Comparison of ENCODE assay signal across 28 cellular contexts in genomic region chr13:36862002-36862706, GRCh38. TPM values are rescaled to one million over a fixed set of nuclear protein-coding genes. Genes with fewer than 3 reads are reported as not detected.
DNase-seq lines count a peak whose midpoint lies in the region; ATAC-seq, FAIRE-seq and TF ChIP-seq lines count a peak whose summit lies in the region.
"Had no signal": no experiment of that assay in that cellular context is flagged by ENCODE, and none has a peak within 500 bp of the region (broad histone marks: within the 10 kb centered on the region; RNA-seq: fewer than 3 reads in every experiment).

No MANE protein-coding gene starts in this region.

- H2BK12ac ChIP-seq in H1 (ENCODE audit: low read depth, low read length): no peak overlapping the region

- peaks cover 11% of the 10 kb centered on the region for H3K4me1 Mint-ChIP-seq in activated naive CD8-positive, alpha-beta T cell treated with anti-CD3 and anti-CD28 coated beads, Interleukin-2, amount 10 ng/mL, durations not matched to agents 7 days and 5 days
- H3K4me1 Mint-ChIP-seq in activated naive CD8-positive, alpha-beta T cell treated with anti-CD3 and anti-CD28 coated beads, Interleukin-2, amount 50 U/mL, for 24 hours: peaks cover 4% of the 10 kb centered on the region
- H3K4me1 Mint-ChIP-seq: endodermal cell, mesothelial cell of epicardium had no signal

- H3K4me3 ChIP-seq in H1 (ENCODE audit: extremely low read depth in 1 of 4, insufficient read depth in 2 of 4, low read depth in 3 of 4, low read length in 4 of 4) (no peak overlapping the region), parathyroid adenoma (ENCODE audit: low read depth, low read length) (no peak overlapping the region)
- H3K4me3 ChIP-seq: BLaER1, GM12878, Peyer's patch, smooth muscle cell, stomach had no signal

- H2AFZ ChIP-seq in H1 (ENCODE audit: low read length) (no peak overlapping the region), parathyroid adenoma (no peak overlapping the region)

- H3K4ac ChIP-seq in H1 (replicated peaks; ENCODE audit: insufficient read length, low read depth, low read length): no peak overlapping the region

- no peaks in the 10 kb centered on the region for H4K20me1 ChIP-seq in H1 (replicated peaks in 1 of 2; ENCODE audit: control insufficient read depth in 1 of 2, insufficient read depth in 2 of 2, low read length in 2 of 2)
- H4K20me1 ChIP-seq: BLaER1 had no signal

- H2BK15ac ChIP-seq in H1 (ENCODE audit: low read length): no peak overlapping the region

- H3K27me3 ChIP-seq in H1 (replicated peaks in 1 of 4; ENCODE audit: control insufficient read depth in 3 of 4, extremely low read depth in 1 of 4, insufficient read depth in 3 of 4, low read length in 3 of 4) (no peaks in the 10 kb centered on the region), parathyroid adenoma (ENCODE audit: control insufficient read depth, insufficient read depth, low read length) (no peaks in the 10 kb centered on the region)
- H3K27me3 ChIP-seq: BLaER1, Peyer's patch, stomach had no signal

- H3K56ac ChIP-seq in H1 (replicated peaks; ENCODE audit: insufficient read length, low read depth, low read length): no peak overlapping the region

- CTCF ChIA-PET in H1 (lab: Charles Lee; ENCODE audit: partially characterized antibody): interaction anchor here (0.6 to 4.8 kb wide), 4 partner anchors 8 to 559 kb away, joined by 3 to 65 read pairs (median 12); no protein-coding TSS in a partner anchor

- H3K4me2 ChIP-seq in H1 (ENCODE audit: insufficient read depth in 1 of 2, low read depth in 2 of 2, low read length in 2 of 2): no peak overlapping the region
- no peak overlapping the region for H3K4me2 ChIP-seq in parathyroid adenoma (ENCODE audit: low read length)
- H3K4me2 ChIP-seq: BLaER1, smooth muscle cell had no signal

- H4K8ac ChIP-seq in H1 (ENCODE audit: extremely low read depth, insufficient read depth, low read length): no peak overlapping the region

- no peak for TF ChIP-seq EP300 in H1 (IDR thresholded peaks at IDR 0.05; ENCODE audit: borderline replicate concordance in 1 of 2, low read depth in 2 of 2, low read length in 2 of 2)

- no peak overlapping the region for H3K14ac ChIP-seq in H1 (ENCODE audit: insufficient read length)

- TF ChIP-seq CTCF in H1 (IDR thresholded peaks at IDR 0.05; ENCODE audit: control extremely low read depth in 1 of 3, insufficient read depth in 1 of 3, low read depth in 1 of 3, low read length in 3 of 3): no peak
- no peak for TF ChIP-seq CTCF in parathyroid adenoma (IDR thresholded peaks at IDR 0.05)

- H3K79me2 ChIP-seq in H1 (ENCODE audit: control insufficient read depth in 1 of 2, insufficient read depth in 2 of 2, low read length in 2 of 2) (no peaks in the 10 kb centered on the region), parathyroid adenoma (no peaks in the 10 kb centered on the region)

- H3K4me3 Mint-ChIP-seq in activated naive CD8-positive, alpha-beta T cell treated with anti-CD3 and anti-CD28 coated beads, Interleukin-2, amount 10 ng/mL, durations not matched to agents 7 days and 5 days: peak overlapping the region; percentile 11
- H3K4me3 Mint-ChIP-seq in activated naive CD8-positive, alpha-beta T cell treated with anti-CD3 and anti-CD28 coated beads, Interleukin-2, amount 50 U/mL, for 24 hours: no peak overlapping the region
- H3K4me3 Mint-ChIP-seq: endodermal cell; mesothelial cell of epicardium; natural killer cell treated with Interleukin-12 subunit alpha and Interleukin-12 subunit beta and Interleukin-15 and Interleukin-18, amount 100 ng/mL, for 72 hours had no signal

- DNase-seq in activated naive CD8-positive, alpha-beta T cell treated with anti-CD3 and anti-CD28 coated beads, Interleukin-2, amount 10 ng/mL, durations not matched to agents 7 days and 5 days: no peak
- DNase-seq in activated naive CD8-positive, alpha-beta T cell treated with anti-CD3 and anti-CD28 coated beads, Interleukin-2, amount 50 U/mL, for 24 hours: no peak
- DNase-seq in MV-4-11 (lab: John Stamatoyannopoulos, UW) (peak; percentile 53), H1 (ENCODE audit: low read depth in 1 of 2, low spot score in 2 of 2) (no peak), T1000 (lab: John Stamatoyannopoulos, UW) (no peak)
- no peak for DNase-seq in NK-92 treated with Interleukin-12 subunit alpha and Interleukin-12 subunit beta, amount 100 ng/mL, for 24 hours (lab: John Stamatoyannopoulos, UW)
- DNase-seq: activated CD4-positive, alpha-beta T cell treated with anti-CD3 and anti-CD28 coated beads for 4 hours; activated effector memory CD4-positive, alpha-beta T cell treated with Interleukin-2 at 50 U/mL for 16 hours; amygdala; endodermal cell; GF-D8; HCEC 1CT; kidney; NCI-H1694; NCI-H82; Peyer's patch; stimulated activated CD4-positive, alpha-beta T cell treated with anti-CD3 and anti-CD28 coated beads, Interleukin-4, amount 100 ng/mL, for 24 hours; stomach had no signal

- H3K18ac ChIP-seq in H1 (ENCODE audit: extremely low read depth, low read length): no peak overlapping the region

- no peak overlapping the region for H4K91ac ChIP-seq in H1 (replicated peaks; ENCODE audit: insufficient read length, low read length)

- no peaks in the 10 kb centered on the region for H3K23me2 ChIP-seq in H1 (ENCODE audit: low read depth, low read length)

- no peaks in the 10 kb centered on the region for H3K9me3 ChIP-seq in H1 (ENCODE audit: insufficient read depth in 2 of 2, low read depth in 1 of 2, low read length in 1 of 2)
- no peaks in the 10 kb centered on the region for H3K9me3 ChIP-seq in parathyroid adenoma (ENCODE audit: control insufficient read depth, low read length)
- H3K9me3 ChIP-seq: BLaER1, Peyer's patch, stomach had no signal

- H2BK20ac ChIP-seq in H1 (ENCODE audit: low read length): no peak overlapping the region

- 86% methylated on average over 6 of the region's 6 CpGs; no CpG with 5 or more reads in 1 of the 2 experiments for WGBS in H1 (ENCODE audit: extremely low coverage in 1 of 2, insufficient coverage in 1 of 2, insufficient read length in 1 of 2, insufficient replicate concordance in 2 of 2, low coverage in 1 of 2, low lambda C conversion rate in 2 of 2, missing lambda C conversion rate in 1 of 2), 2 experiments

- H3K36me3 Mint-ChIP-seq in activated naive CD8-positive, alpha-beta T cell treated with anti-CD3 and anti-CD28 coated beads, Interleukin-2, amount 10 ng/mL, durations not matched to agents 7 days and 5 days: no peaks in the 10 kb centered on the region
- no peaks in the 10 kb centered on the region for H3K36me3 Mint-ChIP-seq in activated naive CD8-positive, alpha-beta T cell treated with anti-CD3 and anti-CD28 coated beads, Interleukin-2, amount 50 U/mL, for 24 hours (ENCODE audit: low read depth)
- H3K36me3 Mint-ChIP-seq: natural killer cell treated with Interleukin-12 subunit alpha and Interleukin-12 subunit beta and Interleukin-15 and Interleukin-18, amount 100 ng/mL, for 72 hours had no signal

- TF ChIP-seq POLR2A in H1 (IDR thresholded peaks at IDR 0.05; ENCODE audit: control extremely low read depth in 1 of 2, low read depth in 2 of 2, low read length in 2 of 2): no peak

- no peak for TF ChIP-seq RAD21 in H1 (IDR thresholded peaks at IDR 0.05 in 1 of 2, conservative IDR thresholded peaks at IDR 0.05 in 1 of 2; ENCODE audit: low read depth in 2 of 2, low read length in 2 of 2)

- no peak overlapping the region for H3K9ac ChIP-seq in H1 (replicated peaks in 1 of 4; ENCODE audit: extremely low read depth in 1 of 4, low read depth in 3 of 4, low read length in 3 of 4)
- H3K9ac ChIP-seq in parathyroid adenoma: no peak overlapping the region
- H3K9ac ChIP-seq: BLaER1 had no signal

- no peaks in the 10 kb centered on the region for H3K9me3 Mint-ChIP-seq in activated naive CD8-positive, alpha-beta T cell treated with anti-CD3 and anti-CD28 coated beads, Interleukin-2, amount 10 ng/mL, durations not matched to agents 7 days and 5 days
- H3K9me3 Mint-ChIP-seq in activated naive CD8-positive, alpha-beta T cell treated with anti-CD3 and anti-CD28 coated beads, Interleukin-2, amount 50 U/mL, for 24 hours: no peaks in the 10 kb centered on the region
- H3K9me3 Mint-ChIP-seq: endodermal cell; mesothelial cell of epicardium; natural killer cell treated with Interleukin-12 subunit alpha and Interleukin-12 subunit beta and Interleukin-15 and Interleukin-18, amount 100 ng/mL, for 72 hours had no signal

- H4K5ac ChIP-seq in H1 (ENCODE audit: insufficient read length, low read depth, low read length): no peak overlapping the region

- H3K27ac ChIP-seq in H1 (ENCODE audit: low read depth, low read length) (no peak overlapping the region), parathyroid adenoma (peak overlapping the region; percentile 19)
- H3K27ac ChIP-seq: BLaER1, Peyer's patch, stomach had no signal

- no peak overlapping the region for H2AK5ac ChIP-seq in H1 (ENCODE audit: low read depth, low read length)

- peaks cover 0 to 4% (median 1%) of the 10 kb centered on the region in 4 experiments; a peak in 2 of 7 replicates for H3K4me1 ChIP-seq in H1 (replicated peaks in 1 of 4; ENCODE audit: control insufficient read depth in 3 of 4, insufficient read depth in 4 of 4, low read length in 3 of 4)
- H3K4me1 ChIP-seq in parathyroid adenoma: no peaks in the 10 kb centered on the region
- H3K4me1 ChIP-seq: BLaER1, Peyer's patch, stomach had no signal

- H3K27me3 Mint-ChIP-seq in activated naive CD8-positive, alpha-beta T cell treated with anti-CD3 and anti-CD28 coated beads, Interleukin-2, amount 10 ng/mL, durations not matched to agents 7 days and 5 days: peaks cover 38% of the 10 kb centered on the region
- peaks cover 28% of the 10 kb centered on the region for H3K27me3 Mint-ChIP-seq in activated naive CD8-positive, alpha-beta T cell treated with anti-CD3 and anti-CD28 coated beads, Interleukin-2, amount 50 U/mL, for 24 hours
- H3K27me3 Mint-ChIP-seq: progenitor cell of endocrine pancreas had no signal

- H2BK5ac ChIP-seq in H1 (ENCODE audit: low read depth, low read length): no peak overlapping the region

- H3K79me1 ChIP-seq in H1 (ENCODE audit: low read depth, low read length): no peaks in the 10 kb centered on the region

- POLR2A ChIA-PET in activated naive CD8-positive, alpha-beta T cell treated with anti-CD3 and anti-CD28 coated beads, Interleukin-2, amount 10 ng/mL, durations not matched to agents 7 days and 5 days (lab: Charles Lee): no interaction called here
- POLR2A ChIA-PET in H1 (lab: Charles Lee; ENCODE audit: partially characterized antibody): no interaction called here

- H2BK120ac ChIP-seq in H1 (replicated peaks; ENCODE audit: low read depth, low read length): no peak overlapping the region

- no peak overlapping the region for H3K23ac ChIP-seq in H1 (ENCODE audit: insufficient read length)

- FAIRE-seq in H1 (lab: Jason Lieb, UNC): no peak
- FAIRE-seq: A204.1, GM12878, kidney, urothelium cell line had no signal

- H3K27ac Mint-ChIP-seq in activated naive CD8-positive, alpha-beta T cell treated with anti-CD3 and anti-CD28 coated beads, Interleukin-2, amount 10 ng/mL, durations not matched to agents 7 days and 5 days: no peak overlapping the region
- no peak overlapping the region for H3K27ac Mint-ChIP-seq in activated naive CD8-positive, alpha-beta T cell treated with anti-CD3 and anti-CD28 coated beads, Interleukin-2, amount 50 U/mL, for 24 hours
- H3K27ac Mint-ChIP-seq: endodermal cell; mesothelial cell of epicardium; natural killer cell treated with Interleukin-12 subunit alpha and Interleukin-12 subunit beta and Interleukin-15 and Interleukin-18, amount 100 ng/mL, for 72 hours; progenitor cell of endocrine pancreas had no signal

- H3K36me3 ChIP-seq in H1 (ENCODE audit: control insufficient read depth in 2 of 4, insufficient read depth in 4 of 4, low read length in 3 of 4) (no peaks in the 10 kb centered on the region), parathyroid adenoma (ENCODE audit: control insufficient read depth, insufficient read depth, low read length) (no peaks in the 10 kb centered on the region)
- H3K36me3 ChIP-seq: BLaER1, Peyer's patch had no signal

- ATAC-seq in activated naive CD8-positive, alpha-beta T cell treated with anti-CD3 and anti-CD28 coated beads, Interleukin-2, amount 10 ng/mL, durations not matched to agents 7 days and 5 days (ENCODE audit: low read depth): peak; percentile 42
- ATAC-seq in activated naive CD8-positive, alpha-beta T cell treated with anti-CD3 and anti-CD28 coated beads, Interleukin-2, amount 50 U/mL, for 24 hours: no peak
- no peak for ATAC-seq in GM21390 (IDR thresholded peaks at IDR 0.05; ENCODE audit: unreplicated experiment)
- ATAC-seq: GM12878; natural killer cell treated with Interleukin-12 subunit alpha and Interleukin-12 subunit beta and Interleukin-15 and Interleukin-18, amount 100 ng/mL, for 72 hours had no signal

RNA-seq across cellular contexts. Expression of gene RFXAP, which starts 43.1 kb away (rescaled TPM):
- total RNA-seq in activated naive CD8-positive, alpha-beta T cell treated with anti-CD3 and anti-CD28 coated beads, Interleukin-2, amount 10 ng/mL, durations not matched to agents 7 days and 5 days: 10 to 100 TPM; 16.5 to 17.6 TPM
- 11.5 and 13.5 TPM in 2 replicates for total RNA-seq in H1 (2021; fragmentation: NEBNext Ultra II Directional; extraction: Animal tissue kit (Norgen Biotek cat#: 25700))
- 3.6 and 5.2 TPM in 2 replicates for polyA plus RNA-seq in H1 (2011; rRNA removed)
- 7.4 TPM for polyA plus RNA-seq in H1 (2011; cell fraction: cytosol; rRNA removed)
- polyA plus RNA-seq in H1 (2011; cell fraction: nucleus; rRNA removed): 4.0 TPM
- 6.7 to 8.3 TPM (median 7.2 TPM) in 4 replicates for polyA plus RNA-seq in H1 (2012, experiment 1 of 2)
- 2.4 TPM for polyA plus RNA-seq in H1 (2012, experiment 2 of 2)
- polyA plus RNA-seq in H1 (2013, experiment 1 of 2): 6.7 TPM
- polyA plus RNA-seq in H1 (2013, experiment 2 of 2): 5.8 TPM
- polyA minus RNA-seq in H1 (2011; rRNA and poly(A)+ RNA removed): 1.8 and 2.2 TPM in 2 replicates
- polyA minus RNA-seq in H1 (2011; cell fraction: cytosol; rRNA and poly(A)+ RNA removed): 2.5 TPM
- 4.8 TPM for polyA minus RNA-seq in H1 (2011; cell fraction: nucleus; rRNA and poly(A)+ RNA removed)

RNA-seq across cellular contexts. Expression of gene SMAD9, which starts 57.9 kb away (rescaled TPM):
- total RNA-seq in activated naive CD8-positive, alpha-beta T cell treated with anti-CD3 and anti-CD28 coated beads, Interleukin-2, amount 10 ng/mL, durations not matched to agents 7 days and 5 days: not detected
- 1.0 and 1.4 TPM in 2 replicates for total RNA-seq in H1 (2021; fragmentation: NEBNext Ultra II Directional; extraction: Animal tissue kit (Norgen Biotek cat#: 25700))
- 0.39 and 0.45 TPM in 2 replicates for polyA plus RNA-seq in H1 (2011; rRNA removed)
- 0.27 TPM for polyA plus RNA-seq in H1 (2011; cell fraction: cytosol; rRNA removed)
- polyA plus RNA-seq in H1 (2011; cell fraction: nucleus; rRNA removed): 1.4 TPM
- polyA plus RNA-seq in H1 (2012, experiment 1 of 2): 0.45 to 0.81 TPM (median 0.50 TPM) in 4 replicates
- polyA plus RNA-seq in H1 (2012, experiment 2 of 2): 0.07 TPM
- 0.41 TPM for polyA plus RNA-seq in H1 (2013, experiment 1 of 2)
- polyA plus RNA-seq in H1 (2013, experiment 2 of 2): 0.52 TPM
- polyA minus RNA-seq in H1 (2011; rRNA and poly(A)+ RNA removed): 0.76 and 0.88 TPM in 2 replicates
- polyA minus RNA-seq in H1 (2011; cell fraction: cytosol; rRNA and poly(A)+ RNA removed): 0.44 TPM
- polyA minus RNA-seq in H1 (2011; cell fraction: nucleus; rRNA and poly(A)+ RNA removed): 0.90 TPM
- total RNA-seq: GM12878; natural killer cell treated with Interleukin-12 subunit alpha and Interleukin-12 subunit beta and Interleukin-15 and Interleukin-18, amount 100 ng/mL, for 72 hours had no signal
